8 cellular contexts compared by ENCODE assay signal in genomic region chrX:123962006-123962485, GRCh38. TPM values are rescaled to one million over a fixed set of nuclear protein-coding genes. Genes with fewer than 3 reads are reported as not detected.
A peak's percentile ranks its signal among the peaks of the same experiment; 100 is the strongest.
DNase-seq lines count a peak whose midpoint lies in the region; ATAC-seq and TF ChIP-seq lines count a peak whose summit lies in the region.

No MANE protein-coding gene starts in this region.

- peaks cover 32% of the 10 kb centered on the region for H4K20me1 ChIP-seq in PC-9 (ENCODE audit: insufficient read depth)

- H3K4me1 ChIP-seq in PC-9 (replicated peaks; ENCODE audit: insufficient read depth), result peaks cover 33% of the 10 kb centered on the region
- no peaks in the 10 kb centered on the region for H3K4me1 ChIP-seq in ectodermal cell (ENCODE audit: control insufficient read depth, insufficient read depth, low read length)

- intact Hi-C loops in PC-9 (cut with micrococcal nuclease; ENCODE audit: unreplicated experiment), result loop anchor here (2.0 to 10.0 kb wide), 6 partner anchors 55 to 443 kb away; no protein-coding TSS in a partner anchor

- H3K27ac ChIP-seq in PC-9 (peak overlapping the region; percentile 95), ectodermal cell (ENCODE audit: insufficient read depth, low read depth, low read length, poor library complexity, severe bottlenecking) (peak overlapping the region; percentile 92)

- no peaks in the 10 kb centered on the region for H3K27me3 Mint-ChIP-seq in nephron (ENCODE audit: low read depth)

- peak overlapping the region; percentile 89 to 97 (median 95) for H3K4me3 Mint-ChIP-seq in nephron

- no peaks in the 10 kb centered on the region for H3K9me2 ChIP-seq in PC-9 (ENCODE audit: insufficient read depth)

- peak overlapping the region; percentile 37 for H2AFZ ChIP-seq in PC-9

- 0% methylated on average over 13 to 22 of the region's 24 CpGs for WGBS in ectodermal cell, 2 experiments

- DNase-seq in SIG-M5 treated with dmso at 0.1 percent for 504 hours (lab: John Stamatoyannopoulos, UW; ENCODE audit: unreplicated experiment) (peak; percentile 64), SIG-M5 (lab: John Stamatoyannopoulos, UW) (no peak), PC-9 (no peak), NCI-H1930 (lab: John Stamatoyannopoulos, UW) (no peak)

- no peaks in the 10 kb centered on the region for H3K36me3 ChIP-seq in PC-9 (ENCODE audit: low read depth)
- H3K36me3 ChIP-seq in ectodermal cell (ENCODE audit: control insufficient read depth, insufficient read depth, low read length), result no peaks in the 10 kb centered on the region

- H3K4me2 ChIP-seq in PC-9, result peak overlapping the region; percentile 88

- no peaks in the 10 kb centered on the region for H3K27me3 ChIP-seq in PC-9 (ENCODE audit: insufficient read depth, low read depth)
- no peaks in the 10 kb centered on the region for H3K27me3 ChIP-seq in ectodermal cell (ENCODE audit: control insufficient read depth, insufficient read depth, low read length, poor library complexity, severe bottlenecking)

- POLR2A ChIA-PET in PC-9 (lab: Charles Lee; ENCODE audit: unreplicated experiment), result interaction anchor here (0.6 kb wide), 1 partner anchor 102 kb away, joined by 3 read pairs; the partner anchor contains the start of gene XIAP

- CTCF ChIA-PET in PC-9 (lab: Charles Lee), result interaction anchor here (0.6 to 0.7 kb wide), 2 partner anchors 230 to 723 kb away, joined by 6 to 12 read pairs; no protein-coding TSS in a partner anchor

- no peak for ATAC-seq in GM19324 (IDR thresholded peaks at IDR 0.05; ENCODE audit: low FRiP score, unreplicated experiment)
- ATAC-seq in HG02852 (IDR thresholded peaks at IDR 0.05; ENCODE audit: unreplicated experiment), result no peak

- peaks cover 7% of the 10 kb centered on the region for H3K9me3 Mint-ChIP-seq in nephron

- BruUV-seq in PC-9 (replicated peaks; lab: Mats Ljungman, UMichigan), result no TSS peak

- H3K9me3 ChIP-seq in PC-9 (ENCODE audit: insufficient read depth, low read depth) (no peaks in the 10 kb centered on the region), ectodermal cell (ENCODE audit: control insufficient read depth, low read length) (no peaks in the 10 kb centered on the region)

- H3K79me2 ChIP-seq in PC-9 (ENCODE audit: low read depth), result peaks cover 62% of the 10 kb centered on the region

- TF ChIP-seq CTCF in PC-9 (conservative IDR thresholded peaks at IDR 0.05) (no peak), nephron (IDR thresholded peaks at IDR 0.05; ENCODE audit: unreplicated experiment in 3 of 3) (no peak)

- H3K4me1 Mint-ChIP-seq in nephron, result peaks cover 20% of the 10 kb centered on the region

- no peaks in the 10 kb centered on the region for H3K36me3 Mint-ChIP-seq in nephron (ENCODE audit: low read depth)

- peaks cover 16% of the 10 kb centered on the region; the same call in 1 of the 2 replicates for H3F3A ChIP-seq in PC-9 (ENCODE audit: insufficient read depth, low read depth)

- H3K4me3 ChIP-seq in PC-9, result peak overlapping the region; percentile 79
- peak overlapping the region; percentile 72 for H3K4me3 ChIP-seq in ectodermal cell (ENCODE audit: insufficient read depth, low read depth, low read length)

- peak overlapping the region; percentile 94 to 99 (median 98) for H3K27ac Mint-ChIP-seq in nephron

RNA-seq across cellular contexts. Expression of gene STAG2, which starts 0.5 kb away (rescaled TPM):
- total RNA-seq in PC-9 (2021), result 102 and 108 TPM in 2 replicates
- 69.9 TPM for polyA plus RNA-seq in ectodermal cell (2013, experiment 1 of 4)
- polyA plus RNA-seq in ectodermal cell (2013, experiment 2 of 4), result 76.2 TPM
- polyA plus RNA-seq in ectodermal cell (2013, experiment 3 of 4), result 66.4 TPM
- 71.4 TPM for polyA plus RNA-seq in ectodermal cell (2013, experiment 4 of 4)
